ENCODE assay signal across 28 cellular contexts in genomic region chr5:41955432-41956024, GRCh38. TPM values are rescaled to one million over a fixed set of nuclear protein-coding genes. Genes with fewer than 3 reads are reported as not detected.
DNase-seq lines count a peak whose midpoint lies in the region; ATAC-seq, FAIRE-seq and TF ChIP-seq lines count a peak whose summit lies in the region.
"Had no signal": no experiment of that assay in that cellular context is flagged by ENCODE, and none has a peak within 500 bp of the region (broad histone marks: within the 10 kb centered on the region; RNA-seq: fewer than 3 reads in every experiment).

No MANE protein-coding gene starts in this region.

- POLR2A ChIA-PET in K562 (lab: Yijun Ruan, JAX) = no interaction called here

- H4K20me1 ChIP-seq in K562 (replicated peaks; ENCODE audit: control insufficient read depth, insufficient read depth, low read length) = no peaks in the 10 kb centered on the region
- H4K20me1 ChIP-seq: BLaER1 treated with 17β-estradiol and CSF1 and Interleukin-3, amounts not matched to agents 10 nM and 100 nM had no signal

- H3K36me3 ChIP-seq in K562 (ENCODE audit: control insufficient read depth, insufficient read depth, low read length) = no peaks in the 10 kb centered on the region
- H3K36me3 ChIP-seq: BLaER1 treated with 17β-estradiol and CSF1 and Interleukin-3, amounts not matched to agents 10 nM and 100 nM; SJSA1 had no signal

- DNase-seq in GM12865 (ENCODE audit: low read depth) (peak; percentile 21), K562 (ENCODE audit: extremely low read depth in 1 of 4, low spot score in 3 of 4) (no peak), NCI-H748 (lab: John Stamatoyannopoulos, UW; ENCODE audit: unreplicated experiment) (no peak), foreskin melanocyte (no peak), cardiac septum (ENCODE audit: low spot score) (no peak)
- no peak for DNase-seq in activated naive CD4-positive, alpha-beta T cell treated with anti-CD3 and anti-CD28 coated beads, Interleukin-2, amount 50 U/mL, for 72 hours (ENCODE audit: low spot score in 2 of 2)
- DNase-seq: ACHN; Caco-2; CD4-positive, alpha-beta memory T cell; DMS 273 treated with DMSO at 0.1 percent for 48 hours; DMS79 treated with DMSO at 0.1 percent for 48 hours; GOT3; HCEC 1CT; IMR-90; NCI-H1694; NCI-H2081 treated with DMSO at 0.1 percent for 48 hours; NCI-H446; NCI-H526 had no signal

- H3K9me3 Mint-ChIP-seq in activated naive CD4-positive, alpha-beta T cell treated with anti-CD3 and anti-CD28 coated beads, Interleukin-2, amount 50 U/mL, for 72 hours = peaks cover 12 to 13% of the 10 kb centered on the region in 2 donors

- ATAC-seq in GM21717 (IDR thresholded peaks at IDR 0.05; ENCODE audit: unreplicated experiment) = peak; percentile 58
- ATAC-seq in HG03442 (IDR thresholded peaks at IDR 0.05; ENCODE audit: unreplicated experiment) = peak; percentile 52
- peak; percentile 56 for ATAC-seq in K562
- ATAC-seq in activated naive CD4-positive, alpha-beta T cell treated with anti-CD3 and anti-CD28 coated beads, Interleukin-2, amount 50 U/mL, for 72 hours = no peak
- ATAC-seq: Right ventricle myocardium inferior had no signal

- FAIRE-seq in K562 (lab: Jason Lieb, UNC) = no peak
- FAIRE-seq: GM12892, GM18507 had no signal

- no peaks in the 10 kb centered on the region for H3K79me2 ChIP-seq in K562 (ENCODE audit: control insufficient read depth, insufficient read depth, low read length)

- in situ Hi-C loops in K562 (cut with MboI) = no loop called here

- peaks cover 0 to 6% of the 10 kb centered on the region in 2 donors for H3K36me3 Mint-ChIP-seq in activated naive CD4-positive, alpha-beta T cell treated with anti-CD3 and anti-CD28 coated beads, Interleukin-2, amount 50 U/mL, for 72 hours
- H3K36me3 Mint-ChIP-seq: CD4-positive, alpha-beta memory T cell had no signal

- no peak overlapping the region for H3K27ac ChIP-seq in K562 (ENCODE audit: extremely low read depth, low read depth, low read length)
- H3K27ac ChIP-seq: 22Rv1; BLaER1 treated with 17β-estradiol and CSF1 and Interleukin-3, amounts not matched to agents 10 nM and 100 nM; HL-60; SJSA1 had no signal

- 2% methylated on average over 7 of the region's 7 CpGs for WGBS in K562 (ENCODE audit: insufficient coverage, low coverage, missing lambda C conversion rate)

- TF ChIP-seq POLR2A in K562 (conservative IDR thresholded peaks at IDR 0.05) = no peak

- no peak for TF ChIP-seq RAD21 in K562 (CRISPR knock-in tag; conservative IDR thresholded peaks at IDR 0.05 in 1 of 2, IDR thresholded peaks at IDR 0.05 in 1 of 2)

- H3K27me3 ChIP-seq in K562 (ENCODE audit: control insufficient read depth in 2 of 2, insufficient read depth in 2 of 2, low read length in 2 of 2) = no peaks in the 10 kb centered on the region
- H3K27me3 ChIP-seq: BLaER1 treated with 17β-estradiol and CSF1 and Interleukin-3, amounts not matched to agents 10 nM and 100 nM; SJSA1 had no signal

- no peak overlapping the region for H3K9ac ChIP-seq in K562 (ENCODE audit: insufficient read depth in 1 of 2, low read depth in 2 of 2, low read length in 2 of 2)
- H3K9ac ChIP-seq: BLaER1 treated with 17β-estradiol and CSF1 and Interleukin-3, amounts not matched to agents 10 nM and 100 nM had no signal

- H3K4me1 ChIP-seq in K562 (replicated peaks in 1 of 2; ENCODE audit: control insufficient read depth in 2 of 2, insufficient read depth in 2 of 2, low read length in 2 of 2) = no peaks in the 10 kb centered on the region
- H3K4me1 ChIP-seq: BLaER1 treated with 17β-estradiol and CSF1 and Interleukin-3, amounts not matched to agents 10 nM and 100 nM; Caco-2; SJSA1 had no signal

- H3K4me2 ChIP-seq in K562 (ENCODE audit: insufficient read depth, low read length) = no peak overlapping the region
- H3K4me2 ChIP-seq: BLaER1 treated with 17β-estradiol and CSF1 and Interleukin-3, amounts not matched to agents 10 nM and 100 nM had no signal

- TF ChIP-seq EP300 in K562 (IDR thresholded peaks at IDR 0.05; ENCODE audit: low read length) = no peak

- no peaks in the 10 kb centered on the region for H3K9me1 ChIP-seq in K562 (ENCODE audit: control insufficient read depth, insufficient read depth, low read length)

- H3K4me3 ChIP-seq in GM12865 (ENCODE audit: low read depth, low read length) = no peak overlapping the region
- no peak overlapping the region for H3K4me3 ChIP-seq in K562
- H3K4me3 ChIP-seq: BLaER1 treated with 17β-estradiol and CSF1 and Interleukin-3, amounts not matched to agents 10 nM and 100 nM; SJSA1 had no signal

- CTCF ChIA-PET in K562 (lab: Yijun Ruan, JAX; ENCODE audit: low intra/inter-chr PET ratio) = no interaction called here

- TF ChIP-seq CTCF in GM12865 (IDR thresholded peaks at IDR 0.05; ENCODE audit: insufficient read depth, low read depth, low read length, missing control alignments) (no peak), K562 (IDR thresholded peaks at IDR 0.05 in 2 of 3, conservative IDR thresholded peaks at IDR 0.05 in 1 of 3; ENCODE audit: insufficient read depth in 2 of 3, low read depth in 1 of 3, low read length in 3 of 3) (no peak)

- H3K27ac Mint-ChIP-seq in activated naive CD4-positive, alpha-beta T cell treated with anti-CD3 and anti-CD28 coated beads, Interleukin-2, amount 50 U/mL, for 72 hours = no peak overlapping the region
- H3K27ac Mint-ChIP-seq: CD4-positive, alpha-beta memory T cell; T-helper 1 cell treated with Interleukin-12 subunit alpha and Interleukin-12 subunit beta and Interleukin-4 antibody, amounts not matched to agents 30 μg/mL and 1 μg/mL, for 36 hours had no signal

- no peak overlapping the region for H2AFZ ChIP-seq in K562 (ENCODE audit: low read depth, low read length)

- intact Hi-C loops in K562 (cut with micrococcal nuclease) (no loop called here), cardiac septum (cut with DNase I) (no loop called here)

- no TSS peak for BruUV-seq in K562 (replicated peaks; lab: Mats Ljungman, UMichigan)

- H3K9me3 ChIP-seq in K562 (replicated peaks; ENCODE audit: control insufficient read depth, insufficient read depth, low read depth, low read length) = no peaks in the 10 kb centered on the region
- H3K9me3 ChIP-seq: SJSA1 had no signal

TF ChIP-seq in K562, 482 proteins besides CTCF, POLR2A, EP300 and RAD21 (continues in another document):
- TF ChIP-seq CEBPB (tag; IDR thresholded peaks at IDR 0.05) (0 out of 2 replicates have a peak, but pooled peaks have one; percentile 6), ZFP91 (CRISPR knock-in tag; IDR thresholded peaks at IDR 0.05) (no peak)

RNA-seq across cellular contexts. Expression of gene FBXO4, which starts 30.4 kb away (rescaled TPM):
- 9.4 and 30.6 TPM in 2 replicates for total RNA-seq in K562 (2011; cell fraction: chromatin; rRNA removed; ENCODE audit: low replicate concordance)
- 7.9 and 8.7 TPM in 2 replicates for total RNA-seq in K562 (2011; cell fraction: nucleolus; rRNA removed)
- 20.8 and 29.9 TPM in 2 replicates for total RNA-seq in K562 (2011; cell fraction: nucleoplasm; rRNA removed)
- total RNA-seq in K562 (2014; rRNA removed) (17.1 and 18.3 TPM in 2 replicates), K562 (2014; rRNA removed; fragmentation: Illumina TruSeq; extraction: Trizol) (21.0 and 24.9 TPM in 2 replicates), K562 (2015; rRNA removed; fragmentation: Illumina TruSeq; extraction: Trizol) (18.9 and 19.6 TPM in 2 replicates), K562 (2021) (15.1 and 19.6 TPM in 2 replicates), cardiac septum (5.1 TPM)
- polyA plus RNA-seq in K562 (2011; rRNA removed) (31.2 and 33.4 TPM in 2 replicates), K562 (2014; fragmentation: Illumina TruSeq; extraction: Trizol) (19.0 and 19.3 TPM in 2 replicates), K562 (2014; fragmentation: Nextera tagmentation; extraction: Ambion mirVana) (1 to 10 TPM; 5.9 to 8.2 TPM), K562 (2014; rRNA removed) (19.7 and 20.4 TPM in 2 replicates)
- polyA plus RNA-seq in K562 (2011; cell fraction: cytosol; rRNA removed) = 7.6 and 22.2 TPM in 2 replicates
- polyA plus RNA-seq in K562 (2011; cell fraction: nucleus; rRNA removed) = 11.7 and 19.2 TPM in 2 replicates
- polyA plus RNA-seq in K562 (2012) = 11.3 and 23.0 TPM in 2 replicates
- polyA minus RNA-seq in K562 (2011; rRNA and poly(A)+ RNA removed) = 29.8 and 38.5 TPM in 2 replicates
- 10.0 and 10.7 TPM in 2 replicates for polyA minus RNA-seq in K562 (2011; cell fraction: cytosol; rRNA and poly(A)+ RNA removed)
- 12.8 and 29.5 TPM in 2 replicates for polyA minus RNA-seq in K562 (2011; cell fraction: nucleus; rRNA and poly(A)+ RNA removed)
- 10 to 100 TPM in 1 of 2 donors, 1 to 10 TPM in 1; 3.8 to 21.0 TPM for total RNA-seq in activated naive CD4-positive, alpha-beta T cell treated with anti-CD3 and anti-CD28 coated beads, Interleukin-2, amount 50 U/mL, for 72 hours

RNA-seq across cellular contexts. Expression of gene RIMOC1, which starts 51.4 kb away (rescaled TPM):
- total RNA-seq in K562 (2011; cell fraction: chromatin; rRNA removed; ENCODE audit: low replicate concordance) = 9.3 and 33.8 TPM in 2 replicates
- total RNA-seq in K562 (2011; cell fraction: nucleolus; rRNA removed) = 5.0 and 6.3 TPM in 2 replicates
- 20.1 and 37.6 TPM in 2 replicates for total RNA-seq in K562 (2011; cell fraction: nucleoplasm; rRNA removed)
- total RNA-seq in K562 (2014; rRNA removed) (13.8 and 19.6 TPM in 2 replicates), K562 (2014; rRNA removed; fragmentation: Illumina TruSeq; extraction: Trizol) (38.3 and 42.1 TPM in 2 replicates), K562 (2015; rRNA removed; fragmentation: Illumina TruSeq; extraction: Trizol) (30.3 and 30.8 TPM in 2 replicates), K562 (2021) (47.5 and 48.7 TPM in 2 replicates), cardiac septum (15.3 TPM)
- polyA plus RNA-seq in K562 (2011; rRNA removed) (47.9 and 63.1 TPM in 2 replicates), K562 (2014; fragmentation: Illumina TruSeq; extraction: Trizol) (33.7 and 40.6 TPM in 2 replicates), K562 (2014; fragmentation: Nextera tagmentation; extraction: Ambion mirVana) (10 to 100 TPM; 11.6 to 14.3 TPM), K562 (2014; rRNA removed) (26.3 and 34.9 TPM in 2 replicates)
- polyA plus RNA-seq in K562 (2011; cell fraction: cytosol; rRNA removed) = 14.0 and 39.5 TPM in 2 replicates
- 19.8 and 31.5 TPM in 2 replicates for polyA plus RNA-seq in K562 (2011; cell fraction: nucleus; rRNA removed)
- 9.2 and 13.4 TPM in 2 replicates for polyA plus RNA-seq in K562 (2012)
- 69.0 and 79.7 TPM in 2 replicates for polyA minus RNA-seq in K562 (2011; rRNA and poly(A)+ RNA removed)
- 14.0 and 24.0 TPM in 2 replicates for polyA minus RNA-seq in K562 (2011; cell fraction: cytosol; rRNA and poly(A)+ RNA removed)
- polyA minus RNA-seq in K562 (2011; cell fraction: nucleus; rRNA and poly(A)+ RNA removed) = 15.8 and 23.4 TPM in 2 replicates
- 10 to 100 TPM; 23.6 to 37.6 TPM for total RNA-seq in activated naive CD4-positive, alpha-beta T cell treated with anti-CD3 and anti-CD28 coated beads, Interleukin-2, amount 50 U/mL, for 72 hours

Comparison
In these comparisons a context has a peak if more than half of its experiments do, and no peak if none do; other contexts are left out.
1. ATAC-seq: peak in GM21717 (single experiment), HG03442 (single experiment) and K562 (single experiment); none in activated naive CD4-positive, alpha-beta T cell treated with anti-CD3 and anti-CD28 coated beads, Interleukin-2, amount 50 U/mL, for 72 hours (0 of 2).